In the genomic region with DNA sequence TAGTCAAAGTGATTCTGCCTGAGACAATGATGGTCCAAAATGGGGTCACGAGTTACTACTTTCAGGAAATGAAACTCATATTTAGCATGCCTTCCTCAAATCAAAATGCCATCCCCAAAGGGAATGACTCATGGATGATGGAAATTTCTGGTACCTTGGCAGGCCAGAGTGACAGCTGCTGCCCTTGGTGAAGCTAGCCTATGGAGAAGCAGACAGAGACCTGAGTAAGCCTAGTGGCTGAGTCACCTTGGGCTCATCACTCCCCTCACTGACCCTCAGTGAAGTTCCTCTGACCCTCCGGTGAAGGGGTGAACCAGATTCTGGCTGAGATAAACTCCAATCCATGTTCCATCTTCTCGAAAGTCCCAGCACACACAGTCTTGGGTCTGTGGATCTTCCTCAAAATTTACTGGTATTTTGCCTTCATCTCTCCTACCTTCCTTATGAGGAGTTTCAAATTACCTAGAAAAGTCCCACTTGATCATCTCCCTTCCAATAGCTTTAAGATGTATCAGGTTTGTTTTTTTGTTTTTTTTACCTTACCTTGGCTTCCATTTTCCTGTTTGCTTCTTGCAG, we compare ENCODE assay signal across 18 cellular contexts.
"Had no signal": no experiment of that assay in that cellular context is flagged by ENCODE, and none has a peak within 500 bp of the region (broad histone marks: within the 10 kb centered on the region; RNA-seq: fewer than 3 reads in every experiment).

No MANE protein-coding gene starts in this region.

- H3K4me3 Mint-ChIP-seq: memory B cell; naive thymus-derived CD8-positive, alpha-beta T cell had no signal

- H3K4me1 Mint-ChIP-seq: memory B cell; naive thymus-derived CD8-positive, alpha-beta T cell had no signal

- H3K36me3 Mint-ChIP-seq: memory B cell; naive thymus-derived CD8-positive, alpha-beta T cell had no signal

- H3K27me3 ChIP-seq: gastroesophageal sphincter, heart left ventricle, left lung, upper lobe of right lung had no signal

- H3K36me3 ChIP-seq: gastroesophageal sphincter, heart left ventricle, left lung, upper lobe of right lung had no signal

- H3K4me3 ChIP-seq: coronary artery, gastroesophageal sphincter, heart left ventricle, left lung, upper lobe of right lung had no signal

- ATAC-seq: gastroesophageal sphincter; heart left ventricle; left lung; naive thymus-derived CD8-positive, alpha-beta T cell; upper lobe of right lung had no signal

- H3K27ac Mint-ChIP-seq: memory B cell; naive thymus-derived CD8-positive, alpha-beta T cell had no signal

- H3K4me1 ChIP-seq: gastroesophageal sphincter, parathyroid adenoma had no signal

- H3K27ac ChIP-seq: coronary artery, gastroesophageal sphincter, heart left ventricle, left lung, parathyroid adenoma, upper lobe of right lung had no signal

- DNase-seq: activated CD4-positive, CD25-positive, alpha-beta regulatory T cell treated with anti-CD3 and anti-CD28 coated beads, Interleukin-2, amount 50 U/mL, for 72 hours; activated CD8-positive, alpha-beta memory T cell treated with anti-CD3 and anti-CD28 coated beads for 24 hours; activated CD8-positive, alpha-beta memory T cell treated with anti-CD3 and anti-CD28 coated beads, Interleukin-2, amount 50 U/mL, for 48 hours; activated effector memory CD4-positive, alpha-beta T cell treated with anti-CD3 and anti-CD28 coated beads, Interleukin-2, amount 50 U/mL, for 16 hours; activated naive CD4-positive, alpha-beta T cell treated with anti-CD3 and anti-CD28 coated beads, Interleukin-2, amount 50 U/mL, for 16 hours; activated T-cell treated with anti-CD3 and anti-CD28 coated beads, Interleukin-2, amount 50 U/mL, for 48 hours; aorta; heart left ventricle; left lung; naive thymus-derived CD8-positive, alpha-beta T cell; stimulated activated naive CD4-positive, alpha-beta T cell; T-helper 1 cell; T1000; upper lobe of right lung had no signal
